ENCODE assay signal across 10 cellular contexts in the genomic region with DNA sequence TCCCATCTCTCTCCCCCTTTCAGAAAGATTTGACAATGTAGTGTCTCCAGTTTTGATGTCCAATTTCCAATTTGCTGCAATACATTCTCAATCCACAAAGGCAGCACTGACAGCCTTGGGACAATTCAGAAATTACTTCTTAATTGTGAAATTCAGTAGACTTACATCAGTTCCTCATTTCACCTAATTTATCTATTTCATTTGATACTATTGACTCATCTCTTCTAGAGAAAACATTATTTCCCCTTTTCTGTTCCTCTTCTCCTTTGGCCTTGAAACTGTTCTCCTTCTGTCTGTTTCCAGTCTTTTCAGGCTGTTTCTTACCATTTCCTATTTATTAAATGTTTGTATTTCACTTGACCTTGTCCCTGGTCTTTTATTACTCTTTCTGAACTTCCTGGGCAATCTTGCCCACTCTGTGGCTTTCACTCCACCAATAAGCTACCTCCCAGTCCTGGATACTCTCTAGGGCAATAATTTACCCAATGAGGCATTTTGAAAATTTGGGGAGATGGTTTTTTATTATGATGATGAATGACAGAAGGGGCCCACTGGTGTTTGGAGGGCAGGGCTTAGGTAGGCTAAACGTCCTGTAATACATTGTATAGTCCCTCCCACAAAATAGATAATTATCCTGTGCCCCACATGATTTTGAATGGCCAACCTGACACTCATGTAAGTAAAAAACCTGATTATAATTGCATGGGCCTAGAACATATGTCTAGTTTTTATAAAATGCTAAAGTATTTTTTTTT.
DNase-seq lines count a peak whose midpoint lies in the region; ATAC-seq and TF ChIP-seq lines count a peak whose summit lies in the region.
"Had no signal": no experiment of that assay in that cellular context is flagged by ENCODE, and none has a peak within 500 bp of the region (broad histone marks: within the 10 kb centered on the region; RNA-seq: fewer than 3 reads in every experiment).

No MANE protein-coding gene starts in this region.

- H3K36me3 ChIP-seq in lung (ENCODE audit: control insufficient read depth in 2 of 2, insufficient read depth in 2 of 2, low read length in 2 of 2) = no peaks in the 10 kb centered on the region
- H3K36me3 ChIP-seq: adrenal gland, gastrocnemius medialis had no signal

- WGBS in lung, 2 donors = 35 to 40% methylated on average over 1 of the region's 1 CpG

- TF ChIP-seq CTCF in lung (IDR thresholded peaks at IDR 0.05; ENCODE audit: control extremely low read depth, extremely low read depth) = no peak

- H3K27ac ChIP-seq in lung (ENCODE audit: low read depth in 1 of 2, low read length in 1 of 2) = no peak overlapping the region
- H3K27ac ChIP-seq: adrenal gland, gastrocnemius medialis had no signal

- DNase-seq in lung (ENCODE audit: low spot score) (no peak), sciatic nerve (ENCODE audit: low spot score) (no peak), left colon (no peak), NCI-H1417 treated with DMSO at 0.1 percent for 48 hours (lab: John Stamatoyannopoulos, UW) (no peak), AG08395 (ENCODE audit: low spot score) (no peak)
- DNase-seq: gastrocnemius medialis had no signal

- H3K9me3 ChIP-seq in lung (ENCODE audit: control insufficient read depth in 2 of 2, insufficient read depth in 1 of 2, low read length in 1 of 2) = peaks cover 0 to 2% of the 10 kb centered on the region in 2 donors
- H3K9me3 ChIP-seq: adrenal gland, gastrocnemius medialis had no signal

- intact Hi-C loops in sciatic nerve (cut with DNase I) = no loop called here
- intact Hi-C loops in left colon (cut with DNase I, micrococcal nuclease) = no loop called here

- H3K4me3 ChIP-seq in lung = no peak overlapping the region
- H3K4me3 ChIP-seq: adrenal gland, gastrocnemius medialis had no signal

- ATAC-seq in GM18870 (IDR thresholded peaks at IDR 0.05; ENCODE audit: unreplicated experiment) = peak; percentile 95
- ATAC-seq in HG02588 (IDR thresholded peaks at IDR 0.05; ENCODE audit: unreplicated experiment) = peak; percentile 76
- ATAC-seq in HG03565 (IDR thresholded peaks at IDR 0.05; ENCODE audit: unreplicated experiment) = peak; percentile 95
- peak; percentile 56 for ATAC-seq in lung (ENCODE audit: insufficient read depth, low FRiP score)
- ATAC-seq in sciatic nerve = no peak
- ATAC-seq in left colon = no peak
- ATAC-seq: gastrocnemius medialis had no signal

- H3K27me3 ChIP-seq in lung (ENCODE audit: control insufficient read depth, insufficient read depth) = no peaks in the 10 kb centered on the region
- H3K27me3 ChIP-seq: adrenal gland, gastrocnemius medialis had no signal

- H3K4me1 ChIP-seq in lung (ENCODE audit: control insufficient read depth in 2 of 2, insufficient read depth in 2 of 2, low read length in 2 of 2) = no peaks in the 10 kb centered on the region
- H3K4me1 ChIP-seq: gastrocnemius medialis had no signal

Comparison
In these comparisons a context has a peak if more than half of its experiments do, and no peak if none do; other contexts are left out.
1. ATAC-seq: peak in GM18870 (single experiment), HG02588 (single experiment), HG03565 (single experiment) and lung (single experiment); none in sciatic nerve (single experiment) and left colon (single experiment).